Comparison of ENCODE assay signal across 8 cellular contexts in the genomic region with DNA sequence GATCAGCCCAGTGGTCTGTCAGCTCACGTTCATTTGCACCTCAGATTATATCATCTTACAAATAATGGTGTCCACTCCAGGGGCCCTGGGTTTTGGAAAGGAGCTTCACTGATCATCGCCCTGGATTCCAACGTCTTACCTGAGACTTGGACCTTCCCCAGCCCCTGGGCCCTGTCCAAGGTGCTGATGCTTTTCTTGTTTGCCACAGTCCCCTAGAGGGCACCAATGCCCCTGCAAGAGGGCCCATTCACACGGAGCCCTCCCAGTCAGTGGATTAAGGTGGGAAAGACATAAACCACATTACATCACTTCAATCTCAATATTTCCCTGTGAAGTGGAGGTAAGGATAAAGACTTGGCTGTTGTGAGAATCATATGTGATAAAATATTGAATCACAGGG.
A peak's percentile ranks its signal among the peaks of the same experiment; 100 is the strongest.
DNase-seq lines count a peak whose midpoint lies in the region; ATAC-seq and TF ChIP-seq lines count a peak whose summit lies in the region.

No MANE protein-coding gene starts in this region.

- TF ChIP-seq CTCF in lower lobe of right lung (IDR thresholded peaks at IDR 0.05), result peak; percentile 10

- no peaks in the 10 kb centered on the region for H3K9me3 Mint-ChIP-seq in activated naive CD8-positive, alpha-beta T cell treated with anti-CD3 and anti-CD28 coated beads, Interleukin-2, amount 50 U/mL, for 24 hours

- no peaks in the 10 kb centered on the region for H3K36me3 Mint-ChIP-seq in activated naive CD8-positive, alpha-beta T cell treated with anti-CD3 and anti-CD28 coated beads, Interleukin-2, amount 50 U/mL, for 24 hours (ENCODE audit: low read depth)

- H3K4me1 Mint-ChIP-seq in activated naive CD8-positive, alpha-beta T cell treated with anti-CD3 and anti-CD28 coated beads, Interleukin-2, amount 50 U/mL, for 24 hours, result no peaks in the 10 kb centered on the region

- no peak overlapping the region for H3K4me3 Mint-ChIP-seq in activated naive CD8-positive, alpha-beta T cell treated with anti-CD3 and anti-CD28 coated beads, Interleukin-2, amount 50 U/mL, for 24 hours

- H3K36me3 ChIP-seq in lower lobe of right lung, result no peaks in the 10 kb centered on the region

- H3K27me3 ChIP-seq in lower lobe of right lung (ENCODE audit: low read depth), result peaks cover 3% of the 10 kb centered on the region

- ATAC-seq in activated naive CD8-positive, alpha-beta T cell treated with anti-CD3 and anti-CD28 coated beads, Interleukin-2, amount 50 U/mL, for 24 hours, result no peak
- ATAC-seq in lower lobe of right lung, result no peak

- H3K9me3 ChIP-seq in lower lobe of right lung, result no peaks in the 10 kb centered on the region

- H3K4me1 ChIP-seq in lower lobe of right lung, result no peaks in the 10 kb centered on the region

- peaks cover 4% of the 10 kb centered on the region for H3K27me3 Mint-ChIP-seq in activated naive CD8-positive, alpha-beta T cell treated with anti-CD3 and anti-CD28 coated beads, Interleukin-2, amount 50 U/mL, for 24 hours

- DNase-seq in DMS 273 (lab: John Stamatoyannopoulos, UW; ENCODE audit: unreplicated experiment), result peak; percentile 58
- DNase-seq in DMS 273 treated with DMSO at 0.1 percent for 48 hours (lab: John Stamatoyannopoulos, UW), result no peak
- peak; percentile 23 for DNase-seq in KG1 (lab: John Stamatoyannopoulos, UW)
- peak; percentile 38 for DNase-seq in activated naive CD8-positive, alpha-beta T cell treated with anti-CD3 and anti-CD28 coated beads, Interleukin-2, amount 50 U/mL, for 24 hours
- no peak for DNase-seq in lower lobe of right lung
- DNase-seq in NCI-H1417 (lab: John Stamatoyannopoulos, UW), result no peak
- no peak for DNase-seq in OCI-M2 (lab: John Stamatoyannopoulos, UW; ENCODE audit: unreplicated experiment)
- DNase-seq in CD1c-positive myeloid dendritic cell (ENCODE audit: extremely low spot score), result no peak

- no peak overlapping the region for H3K27ac Mint-ChIP-seq in activated naive CD8-positive, alpha-beta T cell treated with anti-CD3 and anti-CD28 coated beads, Interleukin-2, amount 50 U/mL, for 24 hours

- H3K4me3 ChIP-seq in lower lobe of right lung, result no peak overlapping the region

- no peak overlapping the region for H3K27ac ChIP-seq in lower lobe of right lung

- intact Hi-C loops in lower lobe of right lung (cut with DNase I), result no loop called here

Comparison
In these comparisons a context has a peak if more than half of its experiments do, and no peak if none do; other contexts are left out.
1. DNase-seq: peak in DMS 273 (single experiment), KG1 (single experiment) and activated naive CD8-positive, alpha-beta T cell treated with anti-CD3 and anti-CD28 coated beads, Interleukin-2, amount 50 U/mL, for 24 hours (single experiment); none in DMS 273 treated with DMSO at 0.1 percent for 48 hours (single experiment), lower lobe of right lung (single experiment), NCI-H1417 (0 of 3), OCI-M2 (single experiment) and CD1c-positive myeloid dendritic cell (single experiment).